21 cellular contexts compared by ENCODE assay signal in the genomic region with DNA sequence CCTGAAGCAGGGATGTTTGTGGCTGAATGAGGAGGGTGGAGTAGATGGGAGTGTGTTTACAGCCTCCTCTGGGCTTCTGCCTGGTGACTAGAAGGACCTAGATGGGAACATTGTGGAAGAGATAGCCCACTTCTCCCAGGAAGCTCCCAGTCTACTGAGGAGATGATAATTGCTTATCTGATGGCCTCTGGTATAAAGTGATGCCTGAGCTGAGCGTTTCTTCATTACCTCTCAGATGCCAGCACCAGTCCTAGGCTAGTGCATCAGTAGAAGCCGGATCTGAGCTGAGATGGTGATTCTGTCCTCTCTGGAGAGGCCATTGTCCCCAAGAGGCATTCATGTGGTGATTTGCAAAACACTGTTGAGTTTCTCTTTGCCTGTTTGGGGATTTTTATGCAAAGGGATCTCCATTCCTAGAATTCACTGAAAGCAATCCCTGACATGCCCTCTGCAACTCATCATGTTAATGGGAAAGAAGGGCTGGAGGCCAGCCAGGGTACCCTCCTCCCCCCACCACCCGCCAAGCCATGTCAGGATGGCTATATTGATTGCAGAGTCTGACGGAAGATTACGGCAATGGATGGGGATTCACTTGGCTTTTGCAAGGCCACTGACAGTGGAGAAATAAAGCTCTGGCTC.
DNase-seq lines count a peak whose midpoint lies in the region; ATAC-seq, FAIRE-seq and TF ChIP-seq lines count a peak whose summit lies in the region.
"Had no signal": no experiment of that assay in that cellular context is flagged by ENCODE, and none has a peak within 500 bp of the region (broad histone marks: within the 10 kb centered on the region; RNA-seq: fewer than 3 reads in every experiment).

No MANE protein-coding gene starts in this region.

- CTCF ChIA-PET in H1 (lab: Charles Lee; ENCODE audit: partially characterized antibody), result interaction anchor here (0.9 to 1.3 kb wide), 3 partner anchors 15 to 44 kb away, joined by 3 to 4 read pairs (median 3); no protein-coding TSS in a partner anchor

- TF ChIP-seq CTCF in BE2C (IDR thresholded peaks at IDR 0.05; ENCODE audit: low read depth, low read length) (no peak), H1 (IDR thresholded peaks at IDR 0.05; ENCODE audit: control extremely low read depth in 1 of 3, insufficient read depth in 1 of 3, low read depth in 1 of 3, low read length in 3 of 3) (no peak), progenitor cell of endocrine pancreas (IDR thresholded peaks at IDR 0.05; ENCODE audit: unreplicated experiment) (no peak), heart left ventricle (IDR thresholded peaks at IDR 0.05) (no peak)

- peak overlapping the region; percentile 39 for H2BK120ac ChIP-seq in H1 (replicated peaks; ENCODE audit: low read depth, low read length)

- peak; percentile 91 for DNase-seq in BE2C
- peak; percentile 36 for DNase-seq in NCI-H1105 (lab: John Stamatoyannopoulos, UW)
- DNase-seq in H1 (ENCODE audit: low read depth in 1 of 2, low spot score in 2 of 2), result peak; percentile 44 to 50
- DNase-seq in iPS-NIHi7 (ENCODE audit: extremely low spot score), result peak; percentile 73
- no peak for DNase-seq in progenitor cell of endocrine pancreas (ENCODE audit: low spot score, unreplicated experiment)
- DNase-seq in AML-193 (lab: John Stamatoyannopoulos, UW), result no peak
- no peak for DNase-seq in erythroblast (lab: John Stamatoyannopoulos, UW)
- no peak for DNase-seq in heart left ventricle
- DNase-seq: activated CD8-positive, alpha-beta T cell treated with anti-CD3 and anti-CD28 coated beads for 36 hours; Calu3; naive B cell; NCI-H1092 treated with DMSO at 0.1 percent for 48 hours; NCI-H524; occipital lobe; stimulated activated CD8-positive, alpha-beta memory T cell treated with anti-CD3 and anti-CD28 coated beads, Interleukin-4, amount 100 ng/mL, for 48 hours; SW 1271; upper lobe of left lung had no signal

- H2BK15ac ChIP-seq in H1 (ENCODE audit: low read length), result 0 out of 2 replicates have a peak overlapping the region, but pooled peaks have one; percentile 48

- H3K4me3 ChIP-seq in BE2C (ENCODE audit: low read depth, low read length), result peak overlapping the region; percentile 8
- H3K4me3 ChIP-seq in H1 (ENCODE audit: extremely low read depth in 1 of 4, insufficient read depth in 2 of 4, low read depth in 3 of 4, low read length in 4 of 4), result peak overlapping the region in 1 of 4 experiments; percentile 35; a peak in 1 of 8 replicates
- H3K4me3 ChIP-seq in heart left ventricle, result no peak overlapping the region
- H3K4me3 ChIP-seq: BLaER1 treated with 17β-estradiol and CSF1 and Interleukin-3, amounts not matched to agents 10 nM and 100 nM; right atrium auricular region; upper lobe of left lung had no signal

- H3K9me3 ChIP-seq in BE2C, result no peaks in the 10 kb centered on the region
- no peaks in the 10 kb centered on the region for H3K9me3 ChIP-seq in H1 (ENCODE audit: insufficient read depth in 2 of 2, low read depth in 1 of 2, low read length in 1 of 2)
- no peaks in the 10 kb centered on the region for H3K9me3 ChIP-seq in heart left ventricle
- H3K9me3 ChIP-seq: upper lobe of left lung had no signal

- H3K56ac ChIP-seq in H1 (replicated peaks; ENCODE audit: insufficient read length, low read depth, low read length), result no peak overlapping the region

- POLR2A ChIA-PET in H1 (lab: Charles Lee; ENCODE audit: partially characterized antibody), result interaction anchor here (1.0 to 2.2 kb wide), 3 partner anchors 9 to 1776 kb away, joined by 3 to 7 read pairs (median 5); no protein-coding TSS in a partner anchor

- H3K4me3 Mint-ChIP-seq in progenitor cell of endocrine pancreas (ENCODE audit: low read depth), result no peak overlapping the region
- H3K4me3 Mint-ChIP-seq: activated CD8-positive, alpha-beta T cell treated with anti-CD3 and anti-CD28 coated beads for 36 hours; memory B cell; naive B cell had no signal

- no peaks in the 10 kb centered on the region for H3K79me2 ChIP-seq in H1 (ENCODE audit: control insufficient read depth in 1 of 2, insufficient read depth in 2 of 2, low read length in 2 of 2)

- peak; percentile 88 for FAIRE-seq in H1 (lab: Jason Lieb, UNC)

- peak overlapping the region; percentile 59 for H3K4ac ChIP-seq in H1 (replicated peaks; ENCODE audit: insufficient read length, low read depth, low read length)

- WGBS in H1 (ENCODE audit: extremely low coverage in 1 of 2, insufficient coverage in 1 of 2, insufficient read length in 1 of 2, insufficient replicate concordance in 2 of 2, low coverage in 1 of 2, low lambda C conversion rate in 2 of 2, missing lambda C conversion rate in 1 of 2), 2 experiments, result 29% methylated on average over 5 of the region's 5 CpGs; no CpG with 5 or more reads in 1 of the 2 experiments
- WGBS in heart left ventricle, 4 donors, result 78 to 91% (median 87%) methylated on average over 5 of the region's 5 CpGs

- H2BK12ac ChIP-seq in H1 (ENCODE audit: low read depth, low read length), result peak overlapping the region; percentile 97

- no peak overlapping the region for H4K8ac ChIP-seq in H1 (ENCODE audit: extremely low read depth, insufficient read depth, low read length)

- H2AFZ ChIP-seq in H1 (ENCODE audit: low read length), result no peak overlapping the region

- ATAC-seq in heart left ventricle, result no peak
- ATAC-seq: activated CD4-positive, CD25-positive, alpha-beta regulatory T cell treated with anti-CD3 and anti-CD28 coated beads, Interleukin-2, amount 50 U/mL, for 24 hours; activated CD8-positive, alpha-beta T cell treated with anti-CD3 and anti-CD28 coated beads for 36 hours had no signal

- H3K4me2 ChIP-seq in H1 (ENCODE audit: insufficient read depth in 1 of 2, low read depth in 2 of 2, low read length in 2 of 2), result peak overlapping the region; percentile 51 to 55

- no peak overlapping the region for H3K23ac ChIP-seq in H1 (ENCODE audit: insufficient read length)

- H3K79me1 ChIP-seq in H1 (ENCODE audit: low read depth, low read length), result no peaks in the 10 kb centered on the region

- no peaks in the 10 kb centered on the region for H4K20me1 ChIP-seq in H1 (replicated peaks in 1 of 2; ENCODE audit: control insufficient read depth in 1 of 2, insufficient read depth in 2 of 2, low read length in 2 of 2)
- H4K20me1 ChIP-seq: BLaER1 treated with 17β-estradiol and CSF1 and Interleukin-3, amounts not matched to agents 10 nM and 100 nM had no signal

- H3K36me3 ChIP-seq in BE2C (peaks cover 2% of the 10 kb centered on the region; the same call in 1 of the 2 replicates), H1 (ENCODE audit: control insufficient read depth in 2 of 4, insufficient read depth in 4 of 4, low read length in 3 of 4) (no peaks in the 10 kb centered on the region), heart left ventricle (no peaks in the 10 kb centered on the region)
- H3K36me3 ChIP-seq: BLaER1 treated with 17β-estradiol and CSF1 and Interleukin-3, amounts not matched to agents 10 nM and 100 nM; right atrium auricular region; upper lobe of left lung had no signal

- H3K4me1 ChIP-seq in BE2C (peaks cover 40% of the 10 kb centered on the region), H1 (replicated peaks in 1 of 4; ENCODE audit: control insufficient read depth in 3 of 4, insufficient read depth in 4 of 4, low read length in 3 of 4) (peaks cover 10 to 21% (median 16%) of the 10 kb centered on the region in 4 experiments), heart left ventricle (peaks cover 7 to 40% (median 19%) of the 10 kb centered on the region in 12 donors)

- H3K9ac ChIP-seq in H1 (replicated peaks in 1 of 4; ENCODE audit: extremely low read depth in 1 of 4, low read depth in 3 of 4, low read length in 3 of 4), result no peak overlapping the region
- H3K9ac ChIP-seq: BLaER1 treated with 17β-estradiol and CSF1 and Interleukin-3, amounts not matched to agents 10 nM and 100 nM had no signal

- H2AK5ac ChIP-seq in H1 (ENCODE audit: low read depth, low read length), result peak overlapping the region; percentile 84

- TF ChIP-seq POLR2A in H1 (IDR thresholded peaks at IDR 0.05; ENCODE audit: control extremely low read depth in 1 of 2, low read depth in 2 of 2, low read length in 2 of 2), result no peak
- no peak for TF ChIP-seq POLR2A in erythroblast (IDR thresholded peaks at IDR 0.05; ENCODE audit: low read length)
- TF ChIP-seq POLR2A in heart left ventricle (IDR thresholded peaks at IDR 0.05), result no peak

- 0 out of 4 replicates have a peak, but pooled peaks of 1 of the 2 experiments have one; percentile 7 for TF ChIP-seq RAD21 in H1 (IDR thresholded peaks at IDR 0.05 in 1 of 2, conservative IDR thresholded peaks at IDR 0.05 in 1 of 2; ENCODE audit: low read depth in 2 of 2, low read length in 2 of 2)

- H3K18ac ChIP-seq in H1 (ENCODE audit: extremely low read depth, low read length), result peak overlapping the region; percentile 89

- peaks cover 3% of the 10 kb centered on the region for H3K36me3 Mint-ChIP-seq in progenitor cell of endocrine pancreas (ENCODE audit: insufficient read depth)
- H3K36me3 Mint-ChIP-seq: memory B cell, naive B cell had no signal

- no peaks in the 10 kb centered on the region; the same call in 1 of the 2 replicates for H3K23me2 ChIP-seq in H1 (ENCODE audit: low read depth, low read length)

- peak overlapping the region; percentile 90 for H2BK5ac ChIP-seq in H1 (ENCODE audit: low read depth, low read length)

- no peak overlapping the region for H3K27ac Mint-ChIP-seq in progenitor cell of endocrine pancreas
- H3K27ac Mint-ChIP-seq: activated CD8-positive, alpha-beta T cell treated with anti-CD3 and anti-CD28 coated beads for 36 hours; memory B cell; naive B cell had no signal

- H3K27me3 ChIP-seq in BE2C, result no peaks in the 10 kb centered on the region
- no peaks in the 10 kb centered on the region; a peak in 1 of 7 replicates for H3K27me3 ChIP-seq in H1 (replicated peaks in 1 of 4; ENCODE audit: control insufficient read depth in 3 of 4, extremely low read depth in 1 of 4, insufficient read depth in 3 of 4, low read length in 3 of 4)
- H3K27me3 ChIP-seq in heart left ventricle, result no peaks in the 10 kb centered on the region
- H3K27me3 ChIP-seq: BLaER1 treated with 17β-estradiol and CSF1 and Interleukin-3, amounts not matched to agents 10 nM and 100 nM; right atrium auricular region; upper lobe of left lung had no signal

- intact Hi-C loops in heart left ventricle (cut with DNase I), result loop anchor here in 1 of 10 donors (5.0 kb wide), 1 partner anchor 119 kb away; no protein-coding TSS in a partner anchor

- peak overlapping the region; percentile 54 for H4K5ac ChIP-seq in H1 (ENCODE audit: insufficient read length, low read depth, low read length)

- H3K27me3 Mint-ChIP-seq in progenitor cell of endocrine pancreas, result no peaks in the 10 kb centered on the region
- H3K27me3 Mint-ChIP-seq: memory B cell had no signal

- H3K27ac ChIP-seq in H1 (ENCODE audit: low read depth, low read length) (peak overlapping the region; percentile 82), heart left ventricle (peak overlapping the region in 1 of 12 donors; percentile 18)
- H3K27ac ChIP-seq: BLaER1 treated with 17β-estradiol and CSF1 and Interleukin-3, amounts not matched to agents 10 nM and 100 nM; right atrium auricular region; upper lobe of left lung had no signal

- peak overlapping the region; percentile 81 for H4K91ac ChIP-seq in H1 (replicated peaks; ENCODE audit: insufficient read length, low read length)

- TF ChIP-seq EP300 in H1 (IDR thresholded peaks at IDR 0.05; ENCODE audit: borderline replicate concordance in 1 of 2, low read depth in 2 of 2, low read length in 2 of 2), result no peak; a peak in 1 of 3 replicates

- H3K9me3 Mint-ChIP-seq in progenitor cell of endocrine pancreas (ENCODE audit: low read depth), result no peaks in the 10 kb centered on the region
- H3K9me3 Mint-ChIP-seq: activated CD8-positive, alpha-beta T cell treated with anti-CD3 and anti-CD28 coated beads for 36 hours; memory B cell had no signal

- no peak overlapping the region for H3K14ac ChIP-seq in H1 (ENCODE audit: insufficient read length)

- H2BK20ac ChIP-seq in H1 (ENCODE audit: low read length), result peak overlapping the region; percentile 96

- H3K4me1 Mint-ChIP-seq in progenitor cell of endocrine pancreas (ENCODE audit: low read depth), result no peaks in the 10 kb centered on the region
- H3K4me1 Mint-ChIP-seq: memory B cell, naive B cell had no signal

Comparison
In these comparisons a context has a peak if more than half of its experiments do, and no peak if none do; other contexts are left out.
1. DNase-seq: peak in BE2C (single experiment), NCI-H1105 (single experiment), H1 (2 of 2) and iPS-NIHi7 (single experiment); none in progenitor cell of endocrine pancreas (single experiment), AML-193 (0 of 2), erythroblast (0 of 2) and heart left ventricle (0 of 5).